In genomic region chr9:128142596-128142995, GRCh38 we compare ENCODE assay signal across 25 cellular contexts. TPM values are rescaled to one million over a fixed set of nuclear protein-coding genes. Genes with fewer than 3 reads are reported as not detected.
"Had no signal": no experiment of that assay in that cellular context is flagged by ENCODE, and none has a peak within 500 bp of the region (broad histone marks: within the 10 kb centered on the region; RNA-seq: fewer than 3 reads in every experiment).

No MANE protein-coding gene starts in this region.

- H3K4me3 ChIP-seq: body of pancreas, colonic mucosa, suprapubic skin, vagina had no signal

- H3K27me3 ChIP-seq: body of pancreas, colonic mucosa, foreskin keratinocyte, suprapubic skin, vagina had no signal

- H3K36me3 ChIP-seq: colonic mucosa, suprapubic skin, vagina had no signal

- H3K9me3 ChIP-seq: body of pancreas, colonic mucosa, suprapubic skin, vagina had no signal

- ATAC-seq: body of pancreas; foreskin keratinocyte; stimulated activated naive CD8-positive, alpha-beta T cell treated with anti-CD3 and anti-CD28 coated beads, Interleukin-15, amount 100 ng/mL, for 72 hours had no signal

- DNase-seq: activated B cell treated with CpG ODN at 0.5 μM for 24 hours; activated CD4-positive, alpha-beta T cell treated with anti-CD3 and anti-CD28 coated beads for 4 hours; activated CD8-positive, alpha-beta memory T cell treated with anti-CD3 and anti-CD28 coated beads, Interleukin-2, amount 50 U/mL, for 4 hours; activated effector memory CD4-positive, alpha-beta T cell treated with Interleukin-2 at 50 U/mL for 16 hours; activated T-cell treated with anti-CD3 and anti-CD28 coated beads, Interleukin-2, amount 50 U/mL, for 4 hours; amygdala; body of pancreas; central memory CD4-positive, alpha-beta T cell; colonic mucosa; endodermal cell; foreskin keratinocyte; hippocampal formation; occipital lobe; retina; stimulated activated CD4-positive, alpha-beta T cell treated with anti-CD3 and anti-CD28 coated beads, Interleukin-15, amount 100 ng/mL, for 24 hours; stimulated activated CD4-positive, alpha-beta T cell treated with anti-CD3 and anti-CD28 coated beads, Interleukin-2, amount 100 ng/mL, for 48 hours; stimulated activated naive CD8-positive, alpha-beta T cell treated with anti-CD3 and anti-CD28 coated beads, Interleukin-15, amount 100 ng/mL, for 72 hours; T-helper 9 cell; trophoblast cell had no signal

- H3K27ac ChIP-seq: body of pancreas, colonic mucosa, foreskin keratinocyte, suprapubic skin, vagina had no signal

- H3K4me1 ChIP-seq: body of pancreas had no signal

RNA-seq across cellular contexts. Expression of gene LCN2, which starts 6.7 kb away (rescaled TPM):
- total RNA-seq: activated B cell treated with CpG ODN at 0.5 μM for 24 hours; activated T-cell treated with anti-CD3 and anti-CD28 coated beads, Interleukin-2, amount 50 U/mL, for 4 hours; endodermal cell; fibroblast of lung; lung microvascular endothelial cell; mesothelial cell of epicardium; occipital lobe; T-cell had no signal
- polyA plus RNA-seq: fibroblast of lung had no signal
